In genomic region chr7:92155108-92155755, GRCh38 we compare ENCODE assay signal across 18 cellular contexts. TPM values are rescaled to one million over a fixed set of nuclear protein-coding genes. Genes with fewer than 3 reads are reported as not detected.
DNase-seq lines count a peak whose midpoint lies in the region; ATAC-seq and TF ChIP-seq lines count a peak whose summit lies in the region.
"Had no signal": no experiment of that assay in that cellular context is flagged by ENCODE, and none has a peak within 500 bp of the region (broad histone marks: within the 10 kb centered on the region; RNA-seq: fewer than 3 reads in every experiment).

No MANE protein-coding gene starts in this region.

- CTCF ChIA-PET in HEK293T (lab: Yijun Ruan, JAX): no interaction called here

- no peak overlapping the region for H3K4me3 ChIP-seq in fibroblast of mammary gland (ENCODE audit: control insufficient read depth, low read depth, low read length)
- H3K4me3 ChIP-seq: BLaER1 treated with 17β-estradiol and CSF1 and Interleukin-3, amounts not matched to agents 10 nM and 100 nM had no signal

- POLR2A ChIA-PET in HEK293T (lab: Yijun Ruan, JAX): no interaction called here

- ATAC-seq in HG02938 (IDR thresholded peaks at IDR 0.05; ENCODE audit: unreplicated experiment): no peak

- TF ChIP-seq CTCF in fibroblast of mammary gland (conservative IDR thresholded peaks at IDR 0.05; ENCODE audit: control insufficient read depth, insufficient read depth, low read depth, low read length): no peak

- DNase-seq in ELR (ENCODE audit: low read depth) (peak; percentile 7), M059J (ENCODE audit: low read depth) (peak; percentile 14), fibroblast of mammary gland (ENCODE audit: low read depth) (peak; percentile 55), NCI-H2171 treated with DMSO at 0.1 percent for 48 hours (lab: John Stamatoyannopoulos, UW) (no peak), HEK293T (ENCODE audit: extremely low spot score) (no peak)
- DNase-seq: CD4-positive, CD25-positive, alpha-beta regulatory T cell; CD8-positive, alpha-beta memory T cell; COR-L47; DMS 273 treated with DMSO at 0.1 percent for 48 hours; DMS53; DND-41; EL; GOT3; H7; KBM-7 had no signal

TF ChIP-seq in HEK293T, 16 proteins besides CTCF, POLR2A, EP300 and RAD21:
- no peak for TF ChIP-seq SUZ12 (IDR thresholded peaks at IDR 0.05)
- no peak for TF ChIP-seq ZNF384 (IDR thresholded peaks at IDR 0.05)
- no peak for TF ChIP-seq SP1 (IDR thresholded peaks at IDR 0.05)
- TF ChIP-seq FOXK2 (IDR thresholded peaks at IDR 0.05): no peak
- no peak for TF ChIP-seq CTBP1 (IDR thresholded peaks at IDR 0.05; ENCODE audit: borderline replicate concordance)
- no peak for TF ChIP-seq HDGF (IDR thresholded peaks at IDR 0.05; ENCODE audit: borderline replicate concordance)
- no peak for TF ChIP-seq L3MBTL2 (conservative IDR thresholded peaks at IDR 0.05)
- no peak for TF ChIP-seq ELF4 (IDR thresholded peaks at IDR 0.05)
- TF ChIP-seq PKNOX1 (IDR thresholded peaks at IDR 0.05): no peak
- no peak for TF ChIP-seq NFRKB (IDR thresholded peaks at IDR 0.05)
- no peak for TF ChIP-seq TARDBP (IDR thresholded peaks at IDR 0.05)
- TF ChIP-seq FOXM1 (IDR thresholded peaks at IDR 0.05; ENCODE audit: borderline replicate concordance): no peak
- TF ChIP-seq BHLHE40 (IDR thresholded peaks at IDR 0.05; ENCODE audit: borderline replicate concordance): no peak
- no peak for TF ChIP-seq FOXA1 (IDR thresholded peaks at IDR 0.05)
- TF ChIP-seq ARNT (IDR thresholded peaks at IDR 0.05): no peak
- TF ChIP-seq LEF1 (IDR thresholded peaks at IDR 0.05; ENCODE audit: borderline replicate concordance): no peak

RNA-seq across cellular contexts. Expression of gene CYP51A1, which starts 21.0 kb away (rescaled TPM):
- total RNA-seq in M059J (2014; rRNA removed; shearing (Covaris generic)): 137 and 139 TPM in 2 replicates

RNA-seq across cellular contexts. Expression of gene LRRD1, which starts 23.7 kb away (rescaled TPM):
- not detected in 2 replicates for total RNA-seq in M059J (2014; rRNA removed; shearing (Covaris generic))
- total RNA-seq: A172; CD8-positive, alpha-beta memory T cell; H7 had no signal

Comparison
In these comparisons a context has a peak if more than half of its experiments do, and no peak if none do; other contexts are left out.
1. DNase-seq: peak in ELR (single experiment), M059J (single experiment) and fibroblast of mammary gland (single experiment); none in NCI-H2171 treated with DMSO at 0.1 percent for 48 hours (single experiment) and HEK293T (single experiment).